1 cellular context compared by ENCODE assay signal in genomic region chr9:109903515-109904138, GRCh38.
TF ChIP-seq lines count a peak whose summit lies in the region.

No MANE protein-coding gene starts in this region.

TF ChIP-seq in GM12878, 131 proteins besides CTCF, POLR2A, EP300 and RAD21 (continued from another document):
- TF ChIP-seq HSF1 (IDR thresholded peaks at IDR 0.05; ENCODE audit: low read depth, low read length) (no peak), ZZZ3 (IDR thresholded peaks at IDR 0.05; ENCODE audit: control insufficient read depth, insufficient read length, low read depth) (no peak), MYB (IDR thresholded peaks at IDR 0.05; ENCODE audit: borderline replicate concordance, low read depth, low read length) (no peak), KLF5 (IDR thresholded peaks at IDR 0.05; ENCODE audit: partially characterized antibody) (no peak)
